Comparison of ENCODE assay signal across 25 cellular contexts in genomic region chr20:57782631-57783041, GRCh38.
DNase-seq lines count a peak whose midpoint lies in the region; ATAC-seq, FAIRE-seq and TF ChIP-seq lines count a peak whose summit lies in the region.
"Had no signal": no experiment of that assay in that cellular context is flagged by ENCODE, and none has a peak within 500 bp of the region (broad histone marks: within the 10 kb centered on the region; RNA-seq: fewer than 3 reads in every experiment).

No MANE protein-coding gene starts in this region.

- H3K4me1 ChIP-seq in A549 (peaks cover 40% of the 10 kb centered on the region), DND-41 (ENCODE audit: insufficient read depth, low read length) (no peaks in the 10 kb centered on the region), Loucy (ENCODE audit: insufficient read depth, low read length, poor library complexity, severe bottlenecking) (no peaks in the 10 kb centered on the region)
- H3K4me1 ChIP-seq: SJSA1 had no signal

- H3K36me3 ChIP-seq in DND-41 (ENCODE audit: insufficient read depth, low read length) (no peaks in the 10 kb centered on the region), Loucy (ENCODE audit: insufficient read depth, low read length) (no peaks in the 10 kb centered on the region)
- H3K36me3 ChIP-seq: SJSA1 had no signal

- POLR2A ChIA-PET in A549 (lab: Yijun Ruan, JAX) = interaction anchor here (1.2 kb wide), 1 partner anchor 10 kb away, joined by 3 read pairs; no protein-coding TSS in a partner anchor

- no peak for DNase-seq in A549 (ENCODE audit: low read depth in 1 of 2, low spot score in 1 of 2)
- DNase-seq in DND-41 = no peak
- DNase-seq in mesenteric fat pad (ENCODE audit: low spot score) = peak; percentile 88
- DNase-seq in NCI-H748 treated with DMSO at 0.1 percent for 48 hours (lab: John Stamatoyannopoulos, UW) = no peak
- DNase-seq in NK-92 treated with Interleukin-12 subunit alpha and Interleukin-12 subunit beta, amount 100 ng/mL, for 24 hours (lab: John Stamatoyannopoulos, UW) = no peak
- DNase-seq in DMS53 (lab: John Stamatoyannopoulos, UW) = no peak
- no peak for DNase-seq in stimulated activated naive CD4-positive, alpha-beta T cell treated with Interleukin-2 at 50 U/mL for 16 hours (lab: John Stamatoyannopoulos, UW)
- DNase-seq: CD4-positive, alpha-beta T cell; DMS 273 treated with DMSO at 0.1 percent for 48 hours; GDM1; GM23248; HCEC 1CT; KG1; MV-4-11; NCI-H1694; NCI-H2081; NCI-H2171; NCI-H345; NCI-H524; OCI-M1 had no signal

- no peak for FAIRE-seq in A549 (lab: Jason Lieb, UNC)
- FAIRE-seq: RCC 7860 had no signal

- no peak for TF ChIP-seq RAD21 in A549 (conservative IDR thresholded peaks at IDR 0.05 in 1 of 2, IDR thresholded peaks at IDR 0.05 in 1 of 2)

- H3K4me3 ChIP-seq in A549 (no peak overlapping the region), DND-41 (ENCODE audit: low read depth in 1 of 2, low read length in 2 of 2) (no peak overlapping the region), Loucy (ENCODE audit: low read length, poor library complexity, severe bottlenecking) (no peak overlapping the region)
- H3K4me3 ChIP-seq: GM23248, SJSA1 had no signal

- H3K4me2 ChIP-seq in A549 (no peak overlapping the region), DND-41 (ENCODE audit: insufficient read depth, low read length) (no peak overlapping the region), Loucy (ENCODE audit: low read depth, low read length, poor library complexity, severe bottlenecking) (peak overlapping the region; percentile 6)

- H4K20me1 ChIP-seq in DND-41 (ENCODE audit: insufficient read depth, low read length) (peaks cover 3% of the 10 kb centered on the region), Loucy (ENCODE audit: insufficient read depth, low read length, poor library complexity, severe bottlenecking) (no peaks in the 10 kb centered on the region)

- peaks cover 4% of the 10 kb centered on the region for H3K27me3 ChIP-seq in DND-41 (ENCODE audit: insufficient read depth, low read length, poor library complexity)
- no peaks in the 10 kb centered on the region for H3K27me3 ChIP-seq in Loucy (ENCODE audit: insufficient read depth, low read length, poor library complexity, severe bottlenecking)
- H3K27me3 ChIP-seq: SJSA1 had no signal

- H3F3A ChIP-seq in Loucy (ENCODE audit: low read depth) = no peaks in the 10 kb centered on the region

- TF ChIP-seq POLR2A in A549 (IDR thresholded peaks at IDR 0.05; ENCODE audit: low read length) = 0 out of 2 replicates have a peak, but pooled peaks have one; percentile 9

- no peaks in the 10 kb centered on the region for H3K9me2 ChIP-seq in Loucy (replicated peaks; ENCODE audit: low read depth, low read length)

- WGBS in A549 (ENCODE audit: missing lambda C conversion rate) = 79% methylated on average over 11 of the region's 12 CpGs

- H3K27ac ChIP-seq in A549 = peak overlapping the region; percentile 8 to 66; a peak in 4 of 6 replicates
- H3K27ac ChIP-seq in DND-41 (ENCODE audit: low read length) = no peak overlapping the region
- H3K27ac ChIP-seq: GM23248, SJSA1 had no signal

- H3K9me3 ChIP-seq in A549 (no peaks in the 10 kb centered on the region), DND-41 (ENCODE audit: insufficient read depth, low read length, severe bottlenecking) (no peaks in the 10 kb centered on the region), Loucy (ENCODE audit: insufficient read depth, low read depth, low read length) (no peaks in the 10 kb centered on the region)
- H3K9me3 ChIP-seq: Caco-2, SJSA1 had no signal

- no peak overlapping the region for H3K9ac ChIP-seq in DND-41 (ENCODE audit: low read depth, low read length)
- peak overlapping the region; percentile 22 for H3K9ac ChIP-seq in Loucy (ENCODE audit: low read depth, low read length, poor library complexity, severe bottlenecking)
- H3K9ac ChIP-seq: GM23248 had no signal

- TF ChIP-seq CTCF in A549 (IDR thresholded peaks at IDR 0.05) (no peak), DND-41 (IDR thresholded peaks at IDR 0.05; ENCODE audit: borderline replicate concordance, extremely low read depth, low read length, poor library complexity, severe bottlenecking) (no peak), Loucy (conservative IDR thresholded peaks at IDR 0.05; ENCODE audit: low read length) (no peak)

- CTCF ChIA-PET in A549 (lab: Yijun Ruan, JAX) = interaction anchor here (0.9 to 2.3 kb wide), 3 partner anchors 9 to 426 kb away, joined by 3 to 11 read pairs (median 3); no protein-coding TSS in a partner anchor

- no peaks in the 10 kb centered on the region for H3K79me2 ChIP-seq in DND-41 (ENCODE audit: insufficient read depth, low read length)
- no peaks in the 10 kb centered on the region for H3K79me2 ChIP-seq in Loucy (ENCODE audit: insufficient read depth, low read length)

- ATAC-seq in A549 (no peak), DND-41 (ENCODE audit: insufficient read depth, low read depth) (0 out of 3 replicates have a peak, but pooled peaks have one; percentile 27)
- ATAC-seq: Right ventricle myocardium inferior had no signal

- H2AFZ ChIP-seq in DND-41 (ENCODE audit: low read depth, low read length) (no peak overlapping the region), Loucy (ENCODE audit: low read length) (no peak overlapping the region)
- H2AFZ ChIP-seq: GM23248 had no signal

- no peak for TF ChIP-seq EP300 in A549 (IDR thresholded peaks at IDR 0.05)

TF ChIP-seq in A549, 52 proteins besides CTCF, POLR2A, EP300 and RAD21:
- TF ChIP-seq PHF8 (IDR thresholded peaks at IDR 0.05; ENCODE audit: borderline replicate concordance, low read depth) = no peak
- TF ChIP-seq RFX5 (IDR thresholded peaks at IDR 0.05) = no peak
- no peak for TF ChIP-seq ZSCAN20 (CRISPR knock-in tag; IDR thresholded peaks at IDR 0.05)
